8 cellular contexts compared by ENCODE assay signal in genomic region chr15:25862087-25862468, GRCh38. TPM values are rescaled to one million over a fixed set of nuclear protein-coding genes. Genes with fewer than 3 reads are reported as not detected.
DNase-seq lines count a peak whose midpoint lies in the region; ATAC-seq and TF ChIP-seq lines count a peak whose summit lies in the region.

No MANE protein-coding gene starts in this region.

- H3K9ac ChIP-seq in GM23248 = peak overlapping the region; percentile 95

- peaks cover 16% of the 10 kb centered on the region for H3K9me3 Mint-ChIP-seq in glutamatergic neuron (ENCODE audit: unreplicated experiment)

- TF ChIP-seq CTCF in gastrocnemius medialis (IDR thresholded peaks at IDR 0.05 in 4 of 5, conservative IDR thresholded peaks at IDR 0.05 in 1 of 5) (no peak), GM10248 (IDR thresholded peaks at IDR 0.05; ENCODE audit: control extremely low read depth, extremely low read depth, low read depth, missing control alignments) (no peak), glutamatergic neuron (IDR thresholded peaks at IDR 0.05; ENCODE audit: partially characterized antibody, unreplicated experiment) (no peak)

- peaks cover 6% of the 10 kb centered on the region; the same call in 1 of the 2 replicates for H3F3A ChIP-seq in GM23248 (ENCODE audit: insufficient read depth)

- peak in 1 of 2 donors; percentile 10 for ATAC-seq in right cardiac atrium
- ATAC-seq in gastrocnemius medialis = no peak
- ATAC-seq in GM21717 (IDR thresholded peaks at IDR 0.05; ENCODE audit: unreplicated experiment) = no peak

- peaks cover 27% of the 10 kb centered on the region for H3K27me3 Mint-ChIP-seq in glutamatergic neuron (ENCODE audit: unreplicated experiment)

- no peak for TF ChIP-seq POLR2A in gastrocnemius medialis (IDR thresholded peaks at IDR 0.05)

- H3K9me3 ChIP-seq in GM23248 (ENCODE audit: low read depth) (no peaks in the 10 kb centered on the region), right cardiac atrium (ENCODE audit: control insufficient read depth, low read length) (no peaks in the 10 kb centered on the region), gastrocnemius medialis (no peaks in the 10 kb centered on the region)

- H3K79me2 ChIP-seq in GM23248 (ENCODE audit: insufficient read depth) = peaks cover 70% of the 10 kb centered on the region

- H3K27ac Mint-ChIP-seq in glutamatergic neuron (ENCODE audit: unreplicated experiment) = no peak overlapping the region

- H4K20me1 ChIP-seq in GM23248 (ENCODE audit: insufficient read depth) = no peaks in the 10 kb centered on the region

- H3K4me3 Mint-ChIP-seq in glutamatergic neuron (ENCODE audit: unreplicated experiment) = no peak overlapping the region

- no peaks in the 10 kb centered on the region for H3K4me1 Mint-ChIP-seq in glutamatergic neuron (ENCODE audit: low read depth, unreplicated experiment)

- CTCF ChIA-PET in GM10248 (lab: Yijun Ruan, JAX) = no interaction called here

- no peaks in the 10 kb centered on the region for H3K27me3 ChIP-seq in GM23248 (replicated peaks; ENCODE audit: insufficient read depth)
- H3K27me3 ChIP-seq in right cardiac atrium (ENCODE audit: control insufficient read depth, insufficient read depth) = no peaks in the 10 kb centered on the region
- peaks cover 0 to 17% (median 15%) of the 10 kb centered on the region in 3 donors for H3K27me3 ChIP-seq in gastrocnemius medialis

- DNase-seq in GM23248 (peak; percentile 66), right cardiac atrium (peak in 1 of 3 donors; percentile 54), gastrocnemius medialis (no peak), GM10248 (ENCODE audit: extremely low spot score) (no peak), glutamatergic neuron (no peak), NAMALWA (ENCODE audit: low spot score) (no peak)
- peak; percentile 45 to 50 for DNase-seq in activated T-cell treated with anti-CD3 and anti-CD28 coated beads, Interleukin-2, amount 50 U/mL, for 48 hours

- peak overlapping the region; percentile 97 for H3K4me2 ChIP-seq in GM23248 (ENCODE audit: unreplicated experiment)

- H3K4me3 ChIP-seq in GM23248 = peak overlapping the region; percentile 96
- H3K4me3 ChIP-seq in right cardiac atrium (ENCODE audit: low read length) = peak overlapping the region; percentile 52
- H3K4me3 ChIP-seq in gastrocnemius medialis = peak overlapping the region; percentile 53 to 70 (median 54)

- peaks cover 11% of the 10 kb centered on the region; the same call in 1 of the 2 replicates for H3K36me3 ChIP-seq in GM23248 (ENCODE audit: low read depth)
- no peaks in the 10 kb centered on the region for H3K36me3 ChIP-seq in gastrocnemius medialis

- WGBS in GM23248 (ENCODE audit: low coverage in 1 of 2, low lambda C conversion rate in 2 of 2, missing lambda C conversion rate in 2 of 2), 2 experiments = 1 to 6% methylated on average over 17 of the region's 17 CpGs
- 11% methylated on average over 17 of the region's 17 CpGs for WGBS in right cardiac atrium

- intact Hi-C loops in right cardiac atrium (cut with DNase I) (loop anchor here in 1 of 4 donors (10.0 kb wide), 1 partner anchor 73 kb away; no protein-coding TSS in a partner anchor), gastrocnemius medialis (cut with DNase I; ENCODE audit: low total_unique reads) (no loop called here)

- no peaks in the 10 kb centered on the region for H3K36me3 Mint-ChIP-seq in glutamatergic neuron (ENCODE audit: unreplicated experiment)

- POLR2A ChIA-PET in GM10248 (lab: Yijun Ruan, JAX) = no interaction called here

- peak overlapping the region; percentile 87 for H3K27ac ChIP-seq in GM23248
- no peak overlapping the region for H3K27ac ChIP-seq in right cardiac atrium (ENCODE audit: low read length)
- peak overlapping the region in 1 of 4 donors; percentile 7 for H3K27ac ChIP-seq in gastrocnemius medialis

- peaks cover 26% of the 10 kb centered on the region for H3K4me1 ChIP-seq in GM23248 (ENCODE audit: insufficient read depth)
- H3K4me1 ChIP-seq in right cardiac atrium (ENCODE audit: control insufficient read depth, insufficient read depth, low read length) = no peaks in the 10 kb centered on the region
- peaks cover 7 to 9% of the 10 kb centered on the region in 2 donors for H3K4me1 ChIP-seq in gastrocnemius medialis

- no peaks in the 10 kb centered on the region for H3K9me2 ChIP-seq in GM23248 (ENCODE audit: insufficient read depth)

- no peak overlapping the region for H2AFZ ChIP-seq in GM23248

- in situ Hi-C loops in GM23248 (cut with MboI) = no loop called here
- in situ Hi-C loops in gastrocnemius medialis (cut with MboI; ENCODE audit: low sequenced_read_pairs in 4 of 4) = no loop called here

RNA-seq across cellular contexts. Expression of gene ATP10A, which starts 1.0 kb away (rescaled TPM):
- total RNA-seq in GM23248 (2014; rRNA removed; shearing (Covaris generic)) = 64.1 and 73.1 TPM in 2 replicates
- polyA plus RNA-seq in GM23248 (2016; fragmentation: Nextera tagmentation; extraction: Ambion mirVana) = 20.4 and 22.2 TPM in 2 replicates
- 1 to 10 TPM; 1.5 to 3.0 (median 1.8) TPM for total RNA-seq in right cardiac atrium
- polyA plus RNA-seq in right cardiac atrium = 0.95 TPM
- total RNA-seq in gastrocnemius medialis = under 1 TPM; 0.36 to 0.56 (median 0.47) TPM
- total RNA-seq in glutamatergic neuron (ENCODE audit: unreplicated experiment) = not detected

Comparison
In these comparisons a context has a peak if more than half of its experiments do, and no peak if none do; other contexts are left out.
1. DNase-seq: peak in GM23248 (single experiment) and activated T-cell treated with anti-CD3 and anti-CD28 coated beads, Interleukin-2, amount 50 U/mL, for 48 hours (2 of 2); none in gastrocnemius medialis (0 of 2), GM10248 (single experiment), glutamatergic neuron (single experiment) and NAMALWA (single experiment).
2. RNA of gene ATP10A, which starts 1.0 kb away (total RNA-seq): 64.1 to 73.1 TPM in GM23248; 1.5 to 3.0 TPM in right cardiac atrium, 0.36 to 0.56 TPM in gastrocnemius medialis and not detected in glutamatergic neuron (single experiment); every median in the first group is over 10 times any median in the second.
3. Peak in every context shown above with its lines, with median percentiles within 50 percentile points of each other: H3K4me3 ChIP-seq.